ENCODE assay signal across 18 cellular contexts in genomic region chr20:57570898-57571297, GRCh38. TPM values are rescaled to one million over a fixed set of nuclear protein-coding genes. Genes with fewer than 3 reads are reported as not detected.
DNase-seq lines count a peak whose midpoint lies in the region; ATAC-seq and TF ChIP-seq lines count a peak whose summit lies in the region.
"Had no signal": no experiment of that assay in that cellular context is flagged by ENCODE, and none has a peak within 500 bp of the region (broad histone marks: within the 10 kb centered on the region; RNA-seq: fewer than 3 reads in every experiment).

No MANE protein-coding gene starts in this region.

- no peak for TF ChIP-seq EP300 in transverse colon (IDR thresholded peaks at IDR 0.05; ENCODE audit: low read depth)

- TF ChIP-seq CTCF in colonic mucosa (IDR thresholded peaks at IDR 0.05) = no peak
- TF ChIP-seq CTCF in nephron (IDR thresholded peaks at IDR 0.05; ENCODE audit: unreplicated experiment in 3 of 3) = no peak
- TF ChIP-seq CTCF in transverse colon (IDR thresholded peaks at IDR 0.05) = no peak

- H3K27ac ChIP-seq in colonic mucosa = peak overlapping the region; percentile 61
- H3K27ac ChIP-seq in transverse colon = peak overlapping the region; percentile 37 to 68 (median 63)
- H3K27ac ChIP-seq: A549 had no signal

- DNase-seq in NCI-H526 treated with DMSO at 0.1 percent for 48 hours (lab: John Stamatoyannopoulos, UW) = peak; percentile 93
- no peak for DNase-seq in colonic mucosa
- DNase-seq in transverse colon = no peak
- DNase-seq in mesenteric fat pad (ENCODE audit: low spot score) = no peak
- no peak for DNase-seq in KBM-7
- DNase-seq: DMS53, GDM1, Kasumi-1, NCI-H1048 had no signal

- no peak overlapping the region for H3K4me3 Mint-ChIP-seq in nephron
- H3K4me3 Mint-ChIP-seq: B cell had no signal

- no peaks in the 10 kb centered on the region for H3K36me3 Mint-ChIP-seq in nephron (ENCODE audit: low read depth)

- H3K36me3 ChIP-seq in colonic mucosa (no peaks in the 10 kb centered on the region), transverse colon (no peaks in the 10 kb centered on the region)

- H3K27ac Mint-ChIP-seq in nephron = peak overlapping the region in 2 of 3 experiments; percentile 70 to 77
- H3K27ac Mint-ChIP-seq: B cell had no signal

- intact Hi-C loops in colonic mucosa (cut with DNase I) (no loop called here), transverse colon (cut with DNase I; ENCODE audit: low total_unique reads) (no loop called here)

- in situ Hi-C loops in transverse colon (cut with MboI; ENCODE audit: low pct_ligation_motif_present in 1 of 4, low pct_unique_long_range_greater_than_20kb in 1 of 4, low sequenced_read_pairs in 3 of 4) (no loop called here), KBM-7 (cut with MboI; ENCODE audit: low pct_unique_long_range_greater_than_20kb, low sequenced_read_pairs) (no loop called here)

- H3K9me3 ChIP-seq in colonic mucosa (no peaks in the 10 kb centered on the region), transverse colon (no peaks in the 10 kb centered on the region)
- H3K9me3 ChIP-seq: A549 had no signal

- H3K4me1 ChIP-seq in colonic mucosa (peaks cover 19% of the 10 kb centered on the region), transverse colon (peaks cover 0 to 30% (median 18%) of the 10 kb centered on the region in 4 donors)
- H3K4me1 ChIP-seq: A549 had no signal

- H3K27me3 ChIP-seq in colonic mucosa (no peaks in the 10 kb centered on the region), transverse colon (no peaks in the 10 kb centered on the region)

- no peak for ATAC-seq in GM19023 (IDR thresholded peaks at IDR 0.05; ENCODE audit: unreplicated experiment)
- ATAC-seq: A549, Right ventricle myocardium inferior had no signal

- H3K27me3 Mint-ChIP-seq in nephron (ENCODE audit: low read depth) = peaks cover 54% of the 10 kb centered on the region

- H3K4me1 Mint-ChIP-seq in nephron = peaks cover 20% of the 10 kb centered on the region
- H3K4me1 Mint-ChIP-seq: B cell had no signal

- H3K4me3 ChIP-seq in colonic mucosa (no peak overlapping the region), transverse colon (no peak overlapping the region)
- H3K4me3 ChIP-seq: A549 had no signal

- H3K9ac ChIP-seq in colonic mucosa (ENCODE audit: low read depth in 2 of 2, low read length in 2 of 2) = peak overlapping the region; percentile 7 to 62

- no peaks in the 10 kb centered on the region for H3K9me3 Mint-ChIP-seq in nephron

- no peak for TF ChIP-seq POLR2A in transverse colon (IDR thresholded peaks at IDR 0.05)

- WGBS in transverse colon (ENCODE audit: low coverage in 1 of 2), 2 donors = 75 to 77% methylated on average over 7 to 8 of the region's 8 CpGs

RNA-seq across cellular contexts. Expression of gene PCK1, which starts 10.0 kb away (rescaled TPM):
- total RNA-seq in colonic mucosa = 100 to 1,000 TPM; 272 TPM
- total RNA-seq in transverse colon = 100 to 1,000 TPM; 395 to 794 (median 739) TPM
- 331 TPM for total RNA-seq in mesenteric fat pad
- total RNA-seq: B cell, MCF 10A had no signal

RNA-seq across cellular contexts. Expression of gene CTCFL, which starts 46.0 kb away (rescaled TPM):
- under 1 TPM in 1 of 2 donors, not detected in 1; 0.47 TPM for total RNA-seq in colonic mucosa
- under 1 TPM in 1 of 4 donors, not detected in 3; 0.14 TPM for total RNA-seq in transverse colon
- total RNA-seq in mesenteric fat pad = 0.16 TPM
- total RNA-seq: B cell, H4, MCF 10A, NCI-H460, Right ventricle myocardium inferior had no signal

RNA-seq across cellular contexts. Expression of gene ZBP1, which starts 49.3 kb away (rescaled TPM):
- total RNA-seq in colonic mucosa (1 to 10 TPM; 2.7 to 3.4 TPM), transverse colon (1 to 10 TPM in 2 of 4 donors, not detected in 2; 1.6 to 4.4 TPM), mesenteric fat pad (0.26 TPM)
- total RNA-seq: H4, MCF 10A, NCI-H460, SK-MEL-5 had no signal
